Comparison of ENCODE assay signal across 3 cellular contexts in the genomic region with DNA sequence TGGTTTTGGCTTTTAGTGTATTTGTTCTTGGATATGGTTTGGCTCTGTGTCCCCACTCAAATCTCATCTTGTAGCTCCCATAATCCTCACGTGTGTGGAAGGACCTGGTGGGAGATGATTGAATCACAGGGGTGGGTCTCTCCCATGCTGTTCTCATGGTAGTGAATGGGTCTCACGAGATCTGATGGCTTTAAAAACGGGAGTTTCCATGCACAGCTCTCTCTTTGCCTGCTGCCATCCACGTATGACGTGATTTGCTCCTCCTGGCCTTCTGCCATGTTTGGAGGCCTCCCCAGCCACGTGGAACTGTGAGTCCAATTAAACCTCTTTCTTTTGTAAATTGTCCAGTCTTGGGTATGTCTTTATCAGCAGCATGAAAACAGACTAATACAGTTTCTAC. TPM values are rescaled to one million over a fixed set of nuclear protein-coding genes. Genes with fewer than 3 reads are reported as not detected.
"Had no signal": no experiment of that assay in that cellular context is flagged by ENCODE, and none has a peak within 500 bp of the region (broad histone marks: within the 10 kb centered on the region; RNA-seq: fewer than 3 reads in every experiment).

No MANE protein-coding gene starts in this region.

RNA-seq across cellular contexts. Expression of gene ALKAL2, which starts 28.0 kb away (rescaled TPM):
- total RNA-seq: HFFc6, HT1080, IMR-90 had no signal
- polyA plus RNA-seq: IMR-90 had no signal
